8 cellular contexts compared by ENCODE assay signal in genomic region chr3:197654082-197654996, GRCh38.
DNase-seq lines count a peak whose midpoint lies in the region; ATAC-seq and TF ChIP-seq lines count a peak whose summit lies in the region.
"Not testable (repeated sequence)": the region's sequence is repeated elsewhere in the genome, so short reads cannot be mapped to it uniquely, and the experiment has no call there.

No MANE protein-coding gene starts in this region.

- H3K27me3 Mint-ChIP-seq in activated CD8-positive, alpha-beta T cell treated with anti-CD3 and anti-CD28 coated beads, Interleukin-2, amount 10 ng/mL, durations not matched to agents 7 days and 5 days (ENCODE audit: low read depth), result not testable (repeated sequence)

- not testable (repeated sequence) for H3K9me3 ChIP-seq in Karpas-422 (ENCODE audit: low read length); liver (ENCODE audit: control insufficient read depth in 4 of 4, low read length in 3 of 4)

- peak overlapping the region; percentile 34 for H3K4me3 ChIP-seq in BJ (ENCODE audit: low read depth, low read length)
- H3K4me3 ChIP-seq in Karpas-422 (ENCODE audit: low read length), result peak overlapping the region; percentile 63; the same call in 1 of the 2 replicates
- H3K4me3 ChIP-seq in dorsolateral prefrontal cortex, result peak overlapping the region in 42 of 59 donors; percentile 17 to 61 (median 42)
- peak overlapping the region in 2 of 3 donors; percentile 23 to 46 for H3K4me3 ChIP-seq in liver (ENCODE audit: low read depth in 1 of 3, low read length in 3 of 3)

- H3K4me2 ChIP-seq in Karpas-422 (ENCODE audit: low read depth, low read length, poor library complexity, severe bottlenecking), result peak overlapping the region; percentile 55

- H3K27me3 ChIP-seq in BJ (ENCODE audit: control insufficient read depth, insufficient read depth, low read length); Karpas-422 (ENCODE audit: low read length); dorsolateral prefrontal cortex; liver (ENCODE audit: control insufficient read depth in 4 of 4, insufficient read depth in 4 of 4, low read length in 3 of 4): not testable (repeated sequence)

- H3K4me1 Mint-ChIP-seq in activated CD8-positive, alpha-beta T cell treated with anti-CD3 and anti-CD28 coated beads, Interleukin-2, amount 10 ng/mL, durations not matched to agents 7 days and 5 days (ENCODE audit: low read depth), result peaks cover 29% of the 10 kb centered on the region

- intact Hi-C loops in dorsolateral prefrontal cortex (cut with DNase I), result not testable (repeated sequence)

- H2AFZ ChIP-seq in Karpas-422 (ENCODE audit: low read length), result not testable (repeated sequence)

- H4K20me1 ChIP-seq in Karpas-422 (ENCODE audit: insufficient read depth, low read depth, low read length), result not testable (repeated sequence)

- not testable (repeated sequence) for H3K4me3 Mint-ChIP-seq in activated CD8-positive, alpha-beta T cell treated with anti-CD3 and anti-CD28 coated beads, Interleukin-2, amount 10 ng/mL, durations not matched to agents 7 days and 5 days

- not testable (repeated sequence) for H3K9me2 ChIP-seq in Karpas-422 (replicated peaks; ENCODE audit: insufficient read depth, low read length)

- CTCF ChIA-PET in BJ (lab: Yijun Ruan, JAX); activated CD8-positive, alpha-beta T cell treated with anti-CD3 and anti-CD28 coated beads, Interleukin-2, amount 10 ng/mL, durations not matched to agents 7 days and 5 days (lab: Charles Lee): not testable (repeated sequence)

- WGBS in liver, result 2% methylated on average over 19 of the region's 101 CpGs

- peak overlapping the region; percentile 70 for H3K9ac ChIP-seq in Karpas-422 (ENCODE audit: low read length)
- not testable (repeated sequence) for H3K9ac ChIP-seq in liver (ENCODE audit: low read depth in 1 of 2, low read length in 2 of 2)

- not testable (repeated sequence) for H3K36me3 ChIP-seq in BJ (ENCODE audit: control insufficient read depth, insufficient read depth, low read length); Karpas-422 (ENCODE audit: insufficient read depth, low read length); liver (ENCODE audit: control insufficient read depth in 4 of 4, insufficient read depth in 3 of 4, low read depth in 1 of 4, low read length in 3 of 4)

- H3K27ac Mint-ChIP-seq in activated CD8-positive, alpha-beta T cell treated with anti-CD3 and anti-CD28 coated beads, Interleukin-2, amount 10 ng/mL, durations not matched to agents 7 days and 5 days, result not testable (repeated sequence)

- not testable (repeated sequence) for H3K27ac ChIP-seq in Karpas-422 (ENCODE audit: low read length); liver (ENCODE audit: low read depth in 1 of 2, low read length in 2 of 2)
- peak overlapping the region in 9 of 59 donors; percentile 18 to 77 (median 65) for H3K27ac ChIP-seq in dorsolateral prefrontal cortex

- not testable (repeated sequence) for H3K79me2 ChIP-seq in Karpas-422 (ENCODE audit: low read length)

- peak; percentile 89 for ATAC-seq in GM19351 (IDR thresholded peaks at IDR 0.05; ENCODE audit: unreplicated experiment)
- peak; percentile 67 for ATAC-seq in HG02870 (IDR thresholded peaks at IDR 0.05; ENCODE audit: unreplicated experiment)
- ATAC-seq in activated CD8-positive, alpha-beta T cell treated with anti-CD3 and anti-CD28 coated beads, Interleukin-2, amount 10 ng/mL, durations not matched to agents 7 days and 5 days, result peak; percentile 95

- POLR2A ChIA-PET in BJ (lab: Charles Lee); activated CD8-positive, alpha-beta T cell treated with anti-CD3 and anti-CD28 coated beads, Interleukin-2, amount 10 ng/mL, durations not matched to agents 7 days and 5 days (lab: Charles Lee): not testable (repeated sequence)

- not testable (repeated sequence) for H3K36me3 Mint-ChIP-seq in activated CD8-positive, alpha-beta T cell treated with anti-CD3 and anti-CD28 coated beads, Interleukin-2, amount 10 ng/mL, durations not matched to agents 7 days and 5 days (ENCODE audit: low read depth)

- TF ChIP-seq RAD21 in liver (IDR thresholded peaks at IDR 0.05), result not testable (repeated sequence)

- H3K4me1 ChIP-seq in Karpas-422 (ENCODE audit: low read length); liver (ENCODE audit: control insufficient read depth in 4 of 4, insufficient read depth in 4 of 4, low read length in 3 of 4): not testable (repeated sequence)

- TF ChIP-seq CTCF in BJ (IDR thresholded peaks at IDR 0.05; ENCODE audit: insufficient read depth, low read depth, low read length); dorsolateral prefrontal cortex (IDR thresholded peaks at IDR 0.05 in 54 of 56, conservative IDR thresholded peaks at IDR 0.05 in 2 of 56; ENCODE audit: low read depth in 1 of 56, partially characterized antibody in 56 of 56); liver (IDR thresholded peaks at IDR 0.05; ENCODE audit: low read depth, low read length, missing input control): not testable (repeated sequence)

- not testable (repeated sequence) for H3K9me3 Mint-ChIP-seq in activated CD8-positive, alpha-beta T cell treated with anti-CD3 and anti-CD28 coated beads, Interleukin-2, amount 10 ng/mL, durations not matched to agents 7 days and 5 days (ENCODE audit: insufficient read depth)

- not testable (repeated sequence) for DNase-seq in BJ (ENCODE audit: low read depth)
- DNase-seq in Karpas-422 (peak; percentile 81), dorsolateral prefrontal cortex (peak in 1 of 10 donors; percentile 65)
- DNase-seq in activated CD8-positive, alpha-beta T cell treated with anti-CD3 and anti-CD28 coated beads, Interleukin-2, amount 10 ng/mL, durations not matched to agents 7 days and 5 days, result peak; percentile 47
- DNase-seq in stimulated activated CD4-positive, alpha-beta T cell treated with anti-CD3 and anti-CD28 coated beads, Interleukin-12 subunit alpha, Interleukin-12 subunit beta, amount 100 ng/mL, for 48 hours (ENCODE audit: low read depth in 2 of 3, low spot score in 1 of 3), result peak; percentile 20 to 26 (median 23)
